9 cellular contexts compared by ENCODE assay signal in the genomic region with DNA sequence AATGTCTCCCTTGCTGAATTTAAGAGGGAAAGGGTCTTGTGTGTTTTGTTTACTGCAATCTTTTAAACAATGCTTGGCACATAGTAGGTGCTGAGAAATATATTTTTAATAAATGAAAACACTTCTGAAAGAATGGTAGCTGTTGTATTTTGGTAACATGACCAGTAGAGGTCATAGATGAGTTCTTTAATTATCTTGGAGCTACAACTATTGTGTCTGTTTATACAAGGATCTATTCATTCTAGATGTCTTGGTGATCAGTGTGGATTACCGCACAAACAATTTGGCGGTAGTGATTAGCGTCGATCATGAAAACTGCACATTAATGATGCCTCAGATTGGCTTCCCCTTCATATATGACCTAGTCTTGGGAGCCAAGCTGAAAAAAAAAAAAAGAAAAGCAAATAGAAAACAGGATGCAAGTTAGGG. TPM values are rescaled to one million over a fixed set of nuclear protein-coding genes. Genes with fewer than 3 reads are reported as not detected.
DNase-seq lines count a peak whose midpoint lies in the region; ATAC-seq and TF ChIP-seq lines count a peak whose summit lies in the region.
"Had no signal": no experiment of that assay in that cellular context is flagged by ENCODE, and none has a peak within 500 bp of the region (broad histone marks: within the 10 kb centered on the region; RNA-seq: fewer than 3 reads in every experiment).

No MANE protein-coding gene starts in this region.

- no peaks in the 10 kb centered on the region for H3K36me3 Mint-ChIP-seq in activated T-helper 1 cell treated with anti-CD3 and anti-CD28 coated beads, Interleukin-12 subunit alpha, Interleukin-12 subunit beta, Interleukin-2, Interleukin-4 antibody, amounts not matched to agents 30 ng/mL and 10 ng/mL and 1 ng/mL, durations not matched to agents 14 hours and 24 hours and 36 hours (ENCODE audit: low read depth)
- H3K36me3 Mint-ChIP-seq: IgD-negative memory B cell had no signal

- H3K4me1 Mint-ChIP-seq in activated T-helper 1 cell treated with anti-CD3 and anti-CD28 coated beads, Interleukin-12 subunit alpha, Interleukin-12 subunit beta, Interleukin-2, Interleukin-4 antibody, amounts not matched to agents 30 ng/mL and 10 ng/mL and 1 ng/mL, durations not matched to agents 14 hours and 24 hours and 36 hours (ENCODE audit: low read depth): peaks cover 21% of the 10 kb centered on the region

- no peak overlapping the region for H3K27ac Mint-ChIP-seq in activated T-helper 1 cell treated with anti-CD3 and anti-CD28 coated beads, Interleukin-12 subunit alpha, Interleukin-12 subunit beta, Interleukin-2, Interleukin-4 antibody, amounts not matched to agents 30 ng/mL and 10 ng/mL and 1 ng/mL, durations not matched to agents 14 hours and 24 hours and 36 hours
- H3K27ac Mint-ChIP-seq: IgD-negative memory B cell had no signal

- TF ChIP-seq CTCF in cardiac fibroblast (IDR thresholded peaks at IDR 0.05; ENCODE audit: low read depth, low read length): peak; percentile 47

- intact Hi-C loops in activated T-helper 1 cell treated with anti-CD3 and anti-CD28 coated beads, Interleukin-12 subunit alpha, Interleukin-12 subunit beta, Interleukin-2, Interleukin-4 antibody, amounts not matched to agents 30 ng/mL and 10 ng/mL and 1 ng/mL, durations not matched to agents 14 hours and 24 hours and 36 hours (cut with micrococcal nuclease): loop anchor here (1.0 to 10.0 kb wide), 3 partner anchors 74 to 899 kb away; no protein-coding TSS in a partner anchor

- H3K9me3 Mint-ChIP-seq in activated T-helper 1 cell treated with anti-CD3 and anti-CD28 coated beads, Interleukin-12 subunit alpha, Interleukin-12 subunit beta, Interleukin-2, Interleukin-4 antibody, amounts not matched to agents 30 ng/mL and 10 ng/mL and 1 ng/mL, durations not matched to agents 14 hours and 24 hours and 36 hours: no peaks in the 10 kb centered on the region
- H3K9me3 Mint-ChIP-seq: IgD-negative memory B cell had no signal

- no peak overlapping the region for H3K4me3 Mint-ChIP-seq in activated T-helper 1 cell treated with anti-CD3 and anti-CD28 coated beads, Interleukin-12 subunit alpha, Interleukin-12 subunit beta, Interleukin-2, Interleukin-4 antibody, amounts not matched to agents 30 ng/mL and 10 ng/mL and 1 ng/mL, durations not matched to agents 14 hours and 24 hours and 36 hours
- H3K4me3 Mint-ChIP-seq: IgD-negative memory B cell had no signal

- no peaks in the 10 kb centered on the region for H3K27me3 Mint-ChIP-seq in activated T-helper 1 cell treated with anti-CD3 and anti-CD28 coated beads, Interleukin-12 subunit alpha, Interleukin-12 subunit beta, Interleukin-2, Interleukin-4 antibody, amounts not matched to agents 30 ng/mL and 10 ng/mL and 1 ng/mL, durations not matched to agents 14 hours and 24 hours and 36 hours (ENCODE audit: insufficient read depth)
- H3K27me3 Mint-ChIP-seq: IgD-negative memory B cell had no signal

- ATAC-seq in GM21390 (IDR thresholded peaks at IDR 0.05; ENCODE audit: unreplicated experiment) (peak; percentile 62), HG02571 (IDR thresholded peaks at IDR 0.05; ENCODE audit: unreplicated experiment) (no peak)

- peak; percentile 65 for DNase-seq in COLO829 (ENCODE audit: low spot score)
- DNase-seq in NCI-H2227 (lab: John Stamatoyannopoulos, UW; ENCODE audit: unreplicated experiment): peak; percentile 24
- DNase-seq in cardiac fibroblast (ENCODE audit: low read depth in 2 of 2): peak; percentile 48 to 62
- peak; percentile 68 for DNase-seq in medulla oblongata (ENCODE audit: extremely low spot score)
- DNase-seq in activated T-helper 1 cell treated with anti-CD3 and anti-CD28 coated beads, Interleukin-12 subunit alpha, Interleukin-12 subunit beta, Interleukin-2, Interleukin-4 antibody, amounts not matched to agents 30 ng/mL and 10 ng/mL and 1 ng/mL, durations not matched to agents 14 hours and 24 hours and 36 hours (ENCODE audit: low spot score): no peak
- no peak for DNase-seq in SIG-M5 (lab: John Stamatoyannopoulos, UW)

- no peak overlapping the region for H3K4me3 ChIP-seq in cardiac fibroblast (replicated peaks in 1 of 2; ENCODE audit: low read depth in 2 of 2, low read length in 2 of 2)

RNA-seq across cellular contexts. Expression of gene SCRG1, which starts 21.4 kb away (rescaled TPM):
- total RNA-seq in activated T-helper 1 cell treated with anti-CD3 and anti-CD28 coated beads, Interleukin-12 subunit alpha, Interleukin-12 subunit beta, Interleukin-2, Interleukin-4 antibody, amounts not matched to agents 30 ng/mL and 10 ng/mL and 1 ng/mL, durations not matched to agents 14 hours and 24 hours and 36 hours: not detected in 2 replicates

RNA-seq across cellular contexts. Expression of gene SAP30, which starts 49.6 kb away (rescaled TPM):
- total RNA-seq in activated T-helper 1 cell treated with anti-CD3 and anti-CD28 coated beads, Interleukin-12 subunit alpha, Interleukin-12 subunit beta, Interleukin-2, Interleukin-4 antibody, amounts not matched to agents 30 ng/mL and 10 ng/mL and 1 ng/mL, durations not matched to agents 14 hours and 24 hours and 36 hours: 29.3 and 30.9 TPM in 2 replicates

Comparison
In these comparisons a context has a peak if more than half of its experiments do, and no peak if none do; other contexts are left out.
1. DNase-seq: peak in COLO829 (single experiment), NCI-H2227 (single experiment), cardiac fibroblast (2 of 2) and medulla oblongata (single experiment); none in activated T-helper 1 cell treated with anti-CD3 and anti-CD28 coated beads, Interleukin-12 subunit alpha, Interleukin-12 subunit beta, Interleukin-2, Interleukin-4 antibody, amounts not matched to agents 30 ng/mL and 10 ng/mL and 1 ng/mL, durations not matched to agents 14 hours and 24 hours and 36 hours (single experiment) and SIG-M5 (single experiment).